ENCODE assay signal across 8 cellular contexts in genomic region chr3:18556503-18556902, GRCh38.
DNase-seq lines count a peak whose midpoint lies in the region; ATAC-seq lines count a peak whose summit lies in the region.

No MANE protein-coding gene starts in this region.

- ATAC-seq in GM19372 (IDR thresholded peaks at IDR 0.05; ENCODE audit: low read depth, unreplicated experiment) = peak; percentile 43
- ATAC-seq in HG03342 (IDR thresholded peaks at IDR 0.05; ENCODE audit: unreplicated experiment) = peak; percentile 74

- DNase-seq in activated CD8-positive, alpha-beta memory T cell treated with anti-CD3 and anti-CD28 coated beads for 4 hours (ENCODE audit: low read depth in 2 of 2) = peak; percentile 45 to 55
- DNase-seq in stimulated activated CD4-positive, alpha-beta T cell treated with anti-CD3 and anti-CD28 coated beads, Interleukin-15, amount 100 ng/mL, for 48 hours (ENCODE audit: low read depth in 2 of 2) = peak; percentile 77 to 85
- DNase-seq in AG08395 (ENCODE audit: low spot score) (no peak), NCI-H1417 treated with DMSO at 0.1 percent for 48 hours (lab: John Stamatoyannopoulos, UW) (no peak), NCI-H1048 (lab: John Stamatoyannopoulos, UW) (no peak), superior temporal gyrus (ENCODE audit: extremely low spot score) (no peak)

Comparison
In these comparisons a context has a peak if more than half of its experiments do, and no peak if none do; other contexts are left out.
1. DNase-seq: peak in activated CD8-positive, alpha-beta memory T cell treated with anti-CD3 and anti-CD28 coated beads for 4 hours (2 of 2) and stimulated activated CD4-positive, alpha-beta T cell treated with anti-CD3 and anti-CD28 coated beads, Interleukin-15, amount 100 ng/mL, for 48 hours (2 of 2); none in AG08395 (single experiment), NCI-H1417 treated with DMSO at 0.1 percent for 48 hours (single experiment), NCI-H1048 (single experiment) and superior temporal gyrus (single experiment).